ENCODE assay signal across 25 cellular contexts in genomic region chr18:26367425-26367824, GRCh38.
"Had no signal": no experiment of that assay in that cellular context is flagged by ENCODE, and none has a peak within 500 bp of the region (broad histone marks: within the 10 kb centered on the region; RNA-seq: fewer than 3 reads in every experiment).

No MANE protein-coding gene starts in this region.

- H3K27me3 ChIP-seq: colonic mucosa, dorsolateral prefrontal cortex, esophagus muscularis mucosa, esophagus squamous epithelium, foreskin keratinocyte, gastrocnemius medialis, gastroesophageal sphincter, heart left ventricle, heart right ventricle had no signal

- H3K9me3 Mint-ChIP-seq: dendritic cell treated with granulocyte-macrophage colony-stimulating factor and Interleukin-4, amounts not matched to agents 40 ng/mL and 50 ng/mL, for 4 days; effector memory CD8-positive, alpha-beta T cell; endodermal cell had no signal

- H3K27ac ChIP-seq: colonic mucosa, coronary artery, dorsolateral prefrontal cortex, epithelial cell of prostate, esophagus muscularis mucosa, esophagus squamous epithelium, foreskin keratinocyte, gastrocnemius medialis, gastroesophageal sphincter, heart left ventricle, heart right ventricle had no signal

- ATAC-seq: effector memory CD8-positive, alpha-beta T cell; esophagus mucosa; foreskin keratinocyte; gastrocnemius medialis; gastroesophageal sphincter; heart left ventricle; heart right ventricle had no signal

- H3K4me1 Mint-ChIP-seq: endodermal cell had no signal

- H3K4me3 ChIP-seq: colonic mucosa, coronary artery, dorsolateral prefrontal cortex, esophagus muscularis mucosa, esophagus squamous epithelium, gastrocnemius medialis, gastroesophageal sphincter, heart left ventricle, heart right ventricle had no signal

- DNase-seq: colonic mucosa; cortex of kidney; dermis blood vessel endothelial cell; dorsolateral prefrontal cortex; effector CD4-positive, alpha-beta T cell; effector CD8-positive, alpha-beta T cell; effector memory CD4-positive, alpha-beta T cell; effector memory CD8-positive, alpha-beta T cell; endodermal cell; erythroblast; esophagus squamous epithelium; foreskin fibroblast; foreskin keratinocyte; foreskin melanocyte; gastrocnemius medialis; glutamatergic neuron; head of caudate nucleus; heart left ventricle; heart right ventricle had no signal

- H3K27me3 Mint-ChIP-seq: dendritic cell treated with granulocyte-macrophage colony-stimulating factor and Interleukin-4, amounts not matched to agents 40 ng/mL and 50 ng/mL, for 4 days; effector memory CD8-positive, alpha-beta T cell had no signal

- H3K4me3 Mint-ChIP-seq: dendritic cell treated with granulocyte-macrophage colony-stimulating factor and Interleukin-4, amounts not matched to agents 40 ng/mL and 50 ng/mL, for 4 days; effector memory CD8-positive, alpha-beta T cell; endodermal cell had no signal

- H3K4me1 ChIP-seq: colonic mucosa, esophagus muscularis mucosa, esophagus squamous epithelium, foreskin keratinocyte, gastrocnemius medialis, gastroesophageal sphincter, heart left ventricle, heart right ventricle had no signal

- H3K27ac Mint-ChIP-seq: dendritic cell treated with granulocyte-macrophage colony-stimulating factor and Interleukin-4, amounts not matched to agents 40 ng/mL and 50 ng/mL, for 4 days; effector memory CD8-positive, alpha-beta T cell; endodermal cell had no signal

- H3K36me3 ChIP-seq: colonic mucosa, gastrocnemius medialis, heart left ventricle, heart right ventricle had no signal

- H3K9me3 ChIP-seq: colonic mucosa, esophagus muscularis mucosa, esophagus squamous epithelium, gastrocnemius medialis, gastroesophageal sphincter, heart left ventricle had no signal
